1 cellular context compared by ENCODE assay signal in genomic region chr21:45430521-45431501, GRCh38.
TF ChIP-seq lines count a peak whose summit lies in the region.

No MANE protein-coding gene starts in this region.

TF ChIP-seq in HepG2, 621 proteins besides CTCF, POLR2A, EP300 and RAD21 (continued from another document and continues in another):
- TF ChIP-seq, protein P1, sequence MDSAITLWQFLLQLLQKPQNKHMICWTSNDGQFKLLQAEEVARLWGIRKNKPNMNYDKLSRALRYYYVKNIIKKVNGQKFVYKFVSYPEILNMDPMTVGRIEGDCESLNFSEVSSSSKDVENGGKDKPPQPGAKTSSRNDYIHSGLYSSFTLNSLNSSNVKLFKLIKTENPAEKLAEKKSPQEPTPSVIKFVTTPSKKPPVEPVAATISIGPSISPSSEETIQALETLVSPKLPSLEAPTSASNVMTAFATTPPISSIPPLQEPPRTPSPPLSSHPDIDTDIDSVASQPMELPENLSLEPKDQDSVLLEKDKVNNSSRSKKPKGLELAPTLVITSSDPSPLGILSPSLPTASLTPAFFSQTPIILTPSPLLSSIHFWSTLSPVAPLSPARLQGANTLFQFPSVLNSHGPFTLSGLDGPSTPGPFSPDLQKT (CRISPR knock-in tag; IDR thresholded peaks at IDR 0.05; ENCODE audit: borderline replicate concordance): no peak
- TF ChIP-seq ZNF530 (CRISPR knock-in tag; IDR thresholded peaks at IDR 0.05; ENCODE audit: low read depth): no peak
- no peak; the same call in 1 of the 2 replicates for TF ChIP-seq ZNF264 (CRISPR knock-in tag; IDR thresholded peaks at IDR 0.05)
- TF ChIP-seq ZNF746 (CRISPR knock-in tag; IDR thresholded peaks at IDR 0.05): peak; percentile 99
- 0 out of 2 replicates have a peak, but pooled peaks have one; percentile 13 for TF ChIP-seq ZZZ3 (CRISPR knock-in tag; IDR thresholded peaks at IDR 0.05; ENCODE audit: borderline replicate concordance)
- 0 out of 2 replicates have a peak, but pooled peaks have one; percentile 59 for TF ChIP-seq ZNF414 (CRISPR knock-in tag; IDR thresholded peaks at IDR 0.05)
- TF ChIP-seq ZMAT3 (CRISPR knock-in tag; conservative IDR thresholded peaks at IDR 0.05): 0 out of 2 replicates have a peak, but pooled peaks have one; percentile 38
- TF ChIP-seq NFKBIZ (CRISPR knock-in tag; IDR thresholded peaks at IDR 0.05): 0 out of 2 replicates have a peak, but pooled peaks have one; percentile 23
- peak; percentile 62 to 95 for TF ChIP-seq NR2F1 (CRISPR knock-in tag; IDR thresholded peaks at IDR 0.05)
- TF ChIP-seq ZNF589 (CRISPR knock-in tag; conservative IDR thresholded peaks at IDR 0.05): no peak
- no peak for TF ChIP-seq ZNF790 (CRISPR knock-in tag; IDR thresholded peaks at IDR 0.05; ENCODE audit: borderline replicate concordance)
- TF ChIP-seq SALL2 (CRISPR knock-in tag; IDR thresholded peaks at IDR 0.05): peak; percentile 78; the same call in 1 of the 2 replicates
- no peak for TF ChIP-seq SRSF9 (IDR thresholded peaks at IDR 0.05; ENCODE audit: borderline replicate concordance, insufficient read depth, low read depth, low read length, poor library complexity, severe bottlenecking)
- no peak for TF ChIP-seq POLR2AphosphoS5 (IDR thresholded peaks at IDR 0.05; ENCODE audit: low read depth, low read length)
- peak; percentile 70 for TF ChIP-seq ZNF121 (CRISPR knock-in tag; IDR thresholded peaks at IDR 0.05)
- TF ChIP-seq NCOR1 (IDR thresholded peaks at IDR 0.05; ENCODE audit: borderline replicate concordance, low read length): peak; percentile 67; the same call in 1 of the 2 replicates
- no peak for TF ChIP-seq ATAD3A (CRISPR knock-in tag; IDR thresholded peaks at IDR 0.05)
- no peak for TF ChIP-seq NFRKB (IDR thresholded peaks at IDR 0.05)
- TF ChIP-seq SOX13 (IDR thresholded peaks at IDR 0.05): no peak
- TF ChIP-seq SOX13 (CRISPR knock-in tag; conservative IDR thresholded peaks at IDR 0.05 in 1 of 2, IDR thresholded peaks at IDR 0.05 in 1 of 2): peak in 1 of 2 experiments; percentile 85; a peak in 2 of 4 replicates
- TF ChIP-seq SNAPC4 (CRISPR knock-in tag; IDR thresholded peaks at IDR 0.05): no peak
- no peak for TF ChIP-seq GTF2F1 (IDR thresholded peaks at IDR 0.05; ENCODE audit: low read length)
- no peak for TF ChIP-seq ZNF749 (CRISPR knock-in tag; IDR thresholded peaks at IDR 0.05; ENCODE audit: borderline replicate concordance)
- TF ChIP-seq THAP8 (CRISPR knock-in tag; IDR thresholded peaks at IDR 0.05; ENCODE audit: borderline replicate concordance): peak; percentile 18; the same call in 1 of the 2 replicates
- TF ChIP-seq GABPB1 (CRISPR knock-in tag; IDR thresholded peaks at IDR 0.05): peak; percentile 57
- TF ChIP-seq XRCC5 (optimal IDR thresholded peaks at IDR 0.05; ENCODE audit: low read length): no peak
- peak in 1 of 2 experiments; percentile 60; a peak in 1 of 4 replicates for TF ChIP-seq HMGXB4 (CRISPR knock-in tag; IDR thresholded peaks at IDR 0.05; ENCODE audit: borderline replicate concordance in 1 of 2, low read depth in 1 of 2)
- TF ChIP-seq, protein P2, sequence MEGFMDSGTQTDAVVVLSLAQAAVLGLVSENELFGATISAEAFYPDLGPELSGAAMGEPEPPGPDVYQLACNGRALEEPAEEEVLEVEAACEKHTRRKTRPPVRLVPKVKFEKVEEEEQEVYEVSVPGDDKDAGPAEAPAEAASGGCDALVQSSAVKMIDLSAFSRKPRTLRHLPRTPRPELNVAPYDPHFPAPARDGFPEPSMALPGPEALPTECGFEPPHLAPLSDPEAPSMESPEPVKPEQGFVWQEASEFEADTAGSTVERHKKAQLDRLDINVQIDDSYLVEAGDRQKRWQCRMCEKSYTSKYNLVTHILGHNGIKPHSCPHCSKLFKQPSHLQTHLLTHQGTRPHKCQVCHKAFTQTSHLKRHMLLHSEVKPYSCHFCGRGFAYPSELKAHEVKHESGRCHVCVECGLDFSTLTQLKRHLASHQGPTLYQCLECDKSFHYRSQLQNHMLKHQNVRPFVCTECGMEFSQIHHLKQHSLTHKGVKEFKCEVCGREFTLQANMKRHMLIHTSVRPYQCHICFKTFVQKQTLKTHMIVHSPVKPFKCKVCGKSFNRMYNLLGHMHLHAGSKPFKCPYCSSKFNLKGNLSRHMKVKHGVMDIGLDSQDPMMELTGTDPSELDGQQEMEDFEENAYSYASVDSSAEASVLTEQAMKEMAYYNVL (CRISPR knock-in tag; IDR thresholded peaks at IDR 0.05; ENCODE audit: borderline replicate concordance): no peak
- no peak; the same call in 1 of the 2 replicates for TF ChIP-seq SMYD3 (CRISPR knock-in tag; IDR thresholded peaks at IDR 0.05)
- no peak for TF ChIP-seq FLYWCH1 (CRISPR knock-in tag; IDR thresholded peaks at IDR 0.05)
- TF ChIP-seq KAT2B (IDR thresholded peaks at IDR 0.05; ENCODE audit: borderline replicate concordance, low read depth, low read length): no peak
- peak; percentile 53; the same call in 1 of the 2 replicates for TF ChIP-seq KLF11 (CRISPR knock-in tag; IDR thresholded peaks at IDR 0.05)
- peak; percentile 38; the same call in 1 of the 3 replicates for TF ChIP-seq MXI1 (IDR thresholded peaks at IDR 0.05; ENCODE audit: borderline replicate concordance, low read depth, low read length)
- no peak for TF ChIP-seq ZNF550 (CRISPR knock-in tag; IDR thresholded peaks at IDR 0.05; ENCODE audit: borderline replicate concordance)
- TF ChIP-seq, protein P3, sequence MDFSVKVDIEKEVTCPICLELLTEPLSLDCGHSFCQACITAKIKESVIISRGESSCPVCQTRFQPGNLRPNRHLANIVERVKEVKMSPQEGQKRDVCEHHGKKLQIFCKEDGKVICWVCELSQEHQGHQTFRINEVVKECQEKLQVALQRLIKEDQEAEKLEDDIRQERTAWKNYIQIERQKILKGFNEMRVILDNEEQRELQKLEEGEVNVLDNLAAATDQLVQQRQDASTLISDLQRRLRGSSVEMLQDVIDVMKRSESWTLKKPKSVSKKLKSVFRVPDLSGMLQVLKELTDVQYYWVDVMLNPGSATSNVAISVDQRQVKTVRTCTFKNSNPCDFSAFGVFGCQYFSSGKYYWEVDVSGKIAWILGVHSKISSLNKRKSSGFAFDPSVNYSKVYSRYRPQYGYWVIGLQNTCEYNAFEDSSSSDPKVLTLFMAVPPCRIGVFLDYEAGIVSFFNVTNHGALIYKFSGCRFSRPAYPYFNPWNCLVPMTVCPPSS (IDR thresholded peaks at IDR 0.05): no peak
- TF ChIP-seq STAT6 (CRISPR knock-in tag; IDR thresholded peaks at IDR 0.05; ENCODE audit: borderline replicate concordance): no peak
- TF ChIP-seq SALL1 (CRISPR knock-in tag; IDR thresholded peaks at IDR 0.05): peak; percentile 88
- TF ChIP-seq ATF4 (CRISPR knock-in tag; IDR thresholded peaks at IDR 0.05): 0 out of 4 replicates have a peak, but pooled peaks of 1 of the 2 experiments have one; percentile 13
- TF ChIP-seq RCOR2 (CRISPR knock-in tag; IDR thresholded peaks at IDR 0.05): peak; percentile 66; the same call in 1 of the 2 replicates
- 0 out of 2 replicates have a peak, but pooled peaks have one; percentile 51 for TF ChIP-seq ZNF234 (CRISPR knock-in tag; conservative IDR thresholded peaks at IDR 0.05)
- TF ChIP-seq ZBTB42 (CRISPR knock-in tag; IDR thresholded peaks at IDR 0.05): 0 out of 2 replicates have a peak, but pooled peaks have one; percentile 67
- TF ChIP-seq CBFB (CRISPR knock-in tag; IDR thresholded peaks at IDR 0.05): no peak
- TF ChIP-seq HCFC1 (IDR thresholded peaks at IDR 0.05; ENCODE audit: low read depth, low read length): no peak
- peak; percentile 52 for TF ChIP-seq ASH2L (IDR thresholded peaks at IDR 0.05; ENCODE audit: insufficient read length, low read depth, low read length)
- peak; percentile 73; the same call in 1 of the 2 replicates for TF ChIP-seq KMT2A (CRISPR knock-in tag; IDR thresholded peaks at IDR 0.05)
- TF ChIP-seq DNMT1 (CRISPR knock-in tag; IDR thresholded peaks at IDR 0.05): no peak; the same call in 1 of the 2 replicates
